In the genomic region with DNA sequence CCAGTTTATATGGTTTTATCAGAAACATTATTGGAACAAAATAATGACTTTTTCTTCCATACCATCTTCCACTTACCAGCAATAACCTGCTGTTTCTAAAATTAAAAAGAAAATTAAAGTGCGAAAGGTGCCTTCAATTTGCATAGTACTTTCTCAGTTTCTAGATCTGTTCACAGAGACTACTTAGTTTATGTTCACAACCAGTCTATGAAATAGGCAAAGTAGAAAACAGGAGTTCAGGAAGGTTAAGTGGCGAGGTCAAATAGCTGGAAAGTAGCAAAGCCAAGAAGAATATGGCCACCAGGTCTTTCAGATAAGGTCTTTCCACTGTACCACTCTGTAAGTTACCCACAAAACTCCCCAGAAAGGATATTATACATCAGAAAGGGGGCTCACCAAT, we compare ENCODE assay signal across 25 cellular contexts.
"Had no signal": no experiment of that assay in that cellular context is flagged by ENCODE, and none has a peak within 500 bp of the region (broad histone marks: within the 10 kb centered on the region; RNA-seq: fewer than 3 reads in every experiment).

No MANE protein-coding gene starts in this region.

- H3K79me2 ChIP-seq: hepatocyte had no signal

- H3K27ac Mint-ChIP-seq: naive thymus-derived CD4-positive, alpha-beta T cell; nephron progenitor cell had no signal

- H3K27ac ChIP-seq: epithelial cell of prostate, esophagus squamous epithelium, gastroesophageal sphincter, hepatocyte, neutrophil, right atrium auricular region, stomach, thoracic aorta had no signal

- H3K9me3 ChIP-seq: esophagus squamous epithelium, gastroesophageal sphincter, neutrophil, right atrium auricular region, stomach, thoracic aorta had no signal

- DNase-seq: cortex of kidney; dorsolateral prefrontal cortex; effector CD8-positive, alpha-beta T cell; esophagus squamous epithelium; foreskin fibroblast; glutamatergic neuron; kidney; left cardiac atrium; left ventricle myocardium superior; naive thymus-derived CD4-positive, alpha-beta T cell; nephron progenitor cell; posterior cingulate gyrus; small intestine; stimulated activated CD4-positive, alpha-beta T cell treated with anti-CD3 and anti-CD28 coated beads, Interleukin-12 subunit alpha, Interleukin-12 subunit beta, amount 100 ng/mL, for 4 hours; stimulated activated naive CD4-positive, alpha-beta T cell; stomach; substantia nigra; trophoblast cell had no signal

- H3K4me3 ChIP-seq: dorsolateral prefrontal cortex, esophagus squamous epithelium, gastroesophageal sphincter, hepatocyte, lung, right atrium auricular region, stomach, thoracic aorta had no signal

- H3K36me3 ChIP-seq: esophagus squamous epithelium, gastroesophageal sphincter, neutrophil, right atrium auricular region, stomach, thoracic aorta had no signal

- H2AFZ ChIP-seq: hepatocyte had no signal

- H3K27me3 ChIP-seq: dorsolateral prefrontal cortex, esophagus squamous epithelium, gastroesophageal sphincter, hepatocyte, neutrophil, right atrium auricular region, stomach had no signal

- H3K4me1 ChIP-seq: esophagus squamous epithelium, gastroesophageal sphincter had no signal

- FAIRE-seq: kidney, small intestine had no signal

- ATAC-seq: gastroesophageal sphincter; left cardiac atrium; left ventricle myocardium superior; naive thymus-derived CD4-positive, alpha-beta T cell had no signal

- H3K9me3 Mint-ChIP-seq: nephron progenitor cell had no signal

- H3K4me3 Mint-ChIP-seq: naive thymus-derived CD4-positive, alpha-beta T cell; nephron progenitor cell had no signal

- H3K36me3 Mint-ChIP-seq: naive thymus-derived CD4-positive, alpha-beta T cell had no signal
